Comparison of ENCODE assay signal across 11 cellular contexts in genomic region chr2:236538242-236538641, GRCh38. TPM values are rescaled to one million over a fixed set of nuclear protein-coding genes. Genes with fewer than 3 reads are reported as not detected.
DNase-seq lines count a peak whose midpoint lies in the region; ATAC-seq and TF ChIP-seq lines count a peak whose summit lies in the region.
"Had no signal": no experiment of that assay in that cellular context is flagged by ENCODE, and none has a peak within 500 bp of the region (broad histone marks: within the 10 kb centered on the region; RNA-seq: fewer than 3 reads in every experiment).

No MANE protein-coding gene starts in this region.

- H3K9me3 ChIP-seq in BE2C: no peaks in the 10 kb centered on the region
- H3K9me3 ChIP-seq in SK-N-SH: no peaks in the 10 kb centered on the region

- DNase-seq in GM06990 (ENCODE audit: extremely low read depth, insufficient read length): peak; percentile 52
- DNase-seq in T-cell: no peak
- DNase-seq in naive thymus-derived CD8-positive, alpha-beta T cell: no peak
- DNase-seq in HT-29 (ENCODE audit: low spot score): no peak
- no peak for DNase-seq in BE2C
- no peak for DNase-seq in glomerular visceral epithelial cell (ENCODE audit: extremely low spot score)
- DNase-seq in SK-N-SH: no peak
- DNase-seq: H9, islet precursor cell, NCI-H1417 had no signal

- ATAC-seq in GM21423 (IDR thresholded peaks at IDR 0.05; ENCODE audit: unreplicated experiment) (peak; percentile 42), T-cell (replicated peaks in 1 of 4) (no peak)
- peak in 1 of 2 donors; percentile 7 for ATAC-seq in naive thymus-derived CD8-positive, alpha-beta T cell

- peak overlapping the region; percentile 40 for H3K4me3 ChIP-seq in GM06990 (replicated peaks; ENCODE audit: low read depth, low read length)
- H3K4me3 ChIP-seq in BE2C (ENCODE audit: low read depth, low read length): no peak overlapping the region
- H3K4me3 ChIP-seq in SK-N-SH (ENCODE audit: low read depth in 2 of 2, low read length in 1 of 2): no peak overlapping the region

- H3K4me3 Mint-ChIP-seq in T-cell: peak overlapping the region; percentile 94 to 97 (median 94)
- peak overlapping the region; percentile 93 to 100 (median 98) for H3K4me3 Mint-ChIP-seq in naive thymus-derived CD8-positive, alpha-beta T cell
- H3K4me3 Mint-ChIP-seq: H9 had no signal

- H3K4me1 Mint-ChIP-seq in T-cell: peaks cover 67 to 82% (median 78%) of the 10 kb centered on the region in 3 donors
- H3K4me1 Mint-ChIP-seq in naive thymus-derived CD8-positive, alpha-beta T cell: peaks cover 27 to 89% (median 74%) of the 10 kb centered on the region in 4 donors

- no peak overlapping the region for H3K27ac ChIP-seq in SK-N-SH (ENCODE audit: low read depth in 2 of 2, low read length in 1 of 2)

- H3K9me3 Mint-ChIP-seq in T-cell: peaks cover 0 to 4% (median 3%) of the 10 kb centered on the region in 3 donors
- peaks cover 0 to 3% (median 0%) of the 10 kb centered on the region in 9 donors for H3K9me3 Mint-ChIP-seq in naive thymus-derived CD8-positive, alpha-beta T cell
- H3K9me3 Mint-ChIP-seq: H9 had no signal

- no peaks in the 10 kb centered on the region for H3K36me3 ChIP-seq in GM06990 (ENCODE audit: control insufficient read depth, insufficient read depth, low read length)
- H3K36me3 ChIP-seq in BE2C: no peaks in the 10 kb centered on the region
- no peaks in the 10 kb centered on the region for H3K36me3 ChIP-seq in SK-N-SH (replicated peaks in 1 of 2; ENCODE audit: control insufficient read depth in 1 of 2, insufficient read depth in 2 of 2, low read length in 1 of 2)

- 27% methylated on average over 5 of the region's 5 CpGs for WGBS in SK-N-SH (ENCODE audit: low lambda C conversion rate)

- H3K36me3 Mint-ChIP-seq in T-cell: peaks cover 35% of the 10 kb centered on the region
- peaks cover 17 to 35% (median 24%) of the 10 kb centered on the region in 3 donors for H3K36me3 Mint-ChIP-seq in naive thymus-derived CD8-positive, alpha-beta T cell

- TF ChIP-seq RAD21 in SK-N-SH (IDR thresholded peaks at IDR 0.05; ENCODE audit: low read length): no peak

- no peak overlapping the region for H3K9ac ChIP-seq in SK-N-SH

- no peaks in the 10 kb centered on the region for H3K9me2 ChIP-seq in SK-N-SH

- H2AFZ ChIP-seq in SK-N-SH (ENCODE audit: low read depth): no peak overlapping the region

- H3K79me2 ChIP-seq in SK-N-SH (ENCODE audit: insufficient read depth): no peaks in the 10 kb centered on the region

- POLR2A ChIA-PET in T-cell (lab: Charles Lee): no interaction called here
- POLR2A ChIA-PET in naive thymus-derived CD8-positive, alpha-beta T cell (lab: Charles Lee): interaction anchor here (0.6 to 5.7 kb wide), 3 partner anchors 10 to 1683 kb away, joined by 3 to 73 read pairs (median 36); partner anchors contain the start of gene ACKR3
- POLR2A ChIA-PET in SK-N-SH (lab: Yijun Ruan, JAX): no interaction called here

- no peaks in the 10 kb centered on the region for H3F3A ChIP-seq in SK-N-SH (replicated peaks; ENCODE audit: insufficient read depth)

- CTCF ChIA-PET in T-cell (lab: Charles Lee) (interaction anchor here in 1 of 2 donors (0.7 to 1.2 kb wide), 2 partner anchors 22 to 26 kb away, joined by 3 read pairs; no protein-coding TSS in a partner anchor), SK-N-SH (lab: Yijun Ruan, JAX) (no interaction called here)

- TF ChIP-seq EP300 in SK-N-SH (IDR thresholded peaks at IDR 0.05; ENCODE audit: borderline replicate concordance in 1 of 2, low read depth in 1 of 2, low read length in 1 of 2): no peak

- no peaks in the 10 kb centered on the region for H3K27me3 ChIP-seq in GM06990 (replicated peaks; ENCODE audit: control insufficient read depth, insufficient read depth, low read length)
- no peaks in the 10 kb centered on the region; the same call in 1 of the 2 replicates for H3K27me3 ChIP-seq in BE2C
- no peaks in the 10 kb centered on the region for H3K27me3 ChIP-seq in SK-N-SH (ENCODE audit: insufficient read depth)

- no peak overlapping the region for H3K4me2 ChIP-seq in SK-N-SH

- no peak for TF ChIP-seq CTCF in GM06990 (IDR thresholded peaks at IDR 0.05; ENCODE audit: insufficient read depth, low read length, poor library complexity, severe bottlenecking)
- TF ChIP-seq CTCF in BE2C (IDR thresholded peaks at IDR 0.05; ENCODE audit: low read depth, low read length): no peak
- no peak for TF ChIP-seq CTCF in SK-N-SH (IDR thresholded peaks at IDR 0.05)

- H3K4me1 ChIP-seq in BE2C (no peaks in the 10 kb centered on the region), SK-N-SH (ENCODE audit: control insufficient read depth in 1 of 2, insufficient read depth in 2 of 2, low read depth in 1 of 2, low read length in 1 of 2) (no peaks in the 10 kb centered on the region)

- no peaks in the 10 kb centered on the region for H4K20me1 ChIP-seq in SK-N-SH (ENCODE audit: insufficient read depth)

- H3K27ac Mint-ChIP-seq in T-cell: peak overlapping the region; percentile 98 to 99
- H3K27ac Mint-ChIP-seq in naive thymus-derived CD8-positive, alpha-beta T cell: peak overlapping the region; percentile 94 to 99 (median 96)
- H3K27ac Mint-ChIP-seq: H9 had no signal

- H3K27me3 Mint-ChIP-seq in T-cell: no peaks in the 10 kb centered on the region
- no peaks in the 10 kb centered on the region for H3K27me3 Mint-ChIP-seq in naive thymus-derived CD8-positive, alpha-beta T cell

TF ChIP-seq in SK-N-SH, 30 proteins besides CTCF, POLR2A, EP300 and RAD21 (continues in another document):
- TF ChIP-seq ZBTB33 (IDR thresholded peaks at IDR 0.05; ENCODE audit: borderline replicate concordance, low read depth): no peak
- TF ChIP-seq RXRA (IDR thresholded peaks at IDR 0.05; ENCODE audit: borderline replicate concordance, low read depth): no peak
- TF ChIP-seq PBX3 (IDR thresholded peaks at IDR 0.05): no peak
- no peak for TF ChIP-seq FOXJ3 (CRISPR knock-in tag; IDR thresholded peaks at IDR 0.05)
- TF ChIP-seq MXI1 (IDR thresholded peaks at IDR 0.05; ENCODE audit: low read depth, low read length): no peak
- no peak for TF ChIP-seq NFIC (IDR thresholded peaks at IDR 0.05; ENCODE audit: borderline replicate concordance)
- TF ChIP-seq MAX (IDR thresholded peaks at IDR 0.05; ENCODE audit: low read depth): no peak
- no peak for TF ChIP-seq NRF1 (IDR thresholded peaks at IDR 0.05; ENCODE audit: low read depth, low read length)
- TF ChIP-seq SMC3 (IDR thresholded peaks at IDR 0.05; ENCODE audit: low read depth, low read length): no peak
- no peak for TF ChIP-seq ELF1 (IDR thresholded peaks at IDR 0.05)
- TF ChIP-seq RCOR1 (IDR thresholded peaks at IDR 0.05; ENCODE audit: low read length): no peak

RNA-seq across cellular contexts. Expression of gene ACKR3, which starts 31.4 kb away (rescaled TPM):
- 1 to 10 TPM; 3.3 to 6.9 (median 4.5) TPM for total RNA-seq in T-cell
- total RNA-seq in naive thymus-derived CD8-positive, alpha-beta T cell: 1 to 10 TPM; 5.0 to 6.1 TPM
- 1 to 10 TPM; 2.4 to 5.6 (median 4.2) TPM for polyA plus RNA-seq in naive thymus-derived CD8-positive, alpha-beta T cell
- total RNA-seq in HT-29 (2014; rRNA removed; shearing (Covaris generic)): not detected in 2 replicates
- polyA plus RNA-seq in BE2C (2012; ENCODE audit: insufficient read depth, insufficient read length, low read depth): 0.20 TPM
- not detected in 2 replicates for polyA plus RNA-seq in SK-N-SH (2012; rRNA removed)
- 0.05 and 0.08 TPM in 2 replicates for polyA plus RNA-seq in SK-N-SH (2012; cell fraction: cytosol; rRNA removed)
- polyA plus RNA-seq in SK-N-SH (2012; cell fraction: nucleus; rRNA removed): 0.08 and 0.23 TPM in 2 replicates
